In the genomic region with DNA sequence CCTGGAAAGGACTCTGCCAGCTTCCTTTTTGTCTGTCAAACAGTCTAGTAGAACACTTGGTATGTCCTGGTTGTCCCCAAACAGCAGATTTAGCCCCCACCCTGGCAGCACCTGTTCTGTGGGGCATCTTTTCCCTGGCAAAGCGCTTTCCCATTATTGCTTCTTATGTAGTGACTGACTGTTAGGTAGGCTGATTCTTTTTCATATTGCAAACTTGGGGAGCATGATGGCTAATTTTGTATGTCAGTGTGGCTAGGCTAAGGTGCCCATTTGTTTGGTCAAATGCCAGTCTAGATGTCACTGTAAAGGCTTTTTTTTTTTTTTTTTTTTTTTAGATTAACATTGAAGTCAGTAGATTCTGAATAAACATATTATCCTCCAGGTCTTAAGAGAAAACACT, we compare ENCODE assay signal across 27 cellular contexts.
"Had no signal": no experiment of that assay in that cellular context is flagged by ENCODE, and none has a peak within 500 bp of the region (broad histone marks: within the 10 kb centered on the region; RNA-seq: fewer than 3 reads in every experiment).

No MANE protein-coding gene starts in this region.

- H3K27ac Mint-ChIP-seq: stimulated activated effector memory CD8-positive, alpha-beta T cell treated with anti-CD3 and anti-CD28 coated beads, Interleukin-12 subunit alpha, Interleukin-12 subunit beta, amount 100 ng/mL, for 72 hours; stimulated activated memory B cell treated with anti-CD40 and anti-IgM and Interleukin-4, amounts not matched to agents 10 μg/mL and 1 μg/mL and 100 μg/mL, for 72 hours; stimulated activated naive B cell treated with anti-CD40 and anti-IgM and Interleukin-4, amounts not matched to agents 10 μg/mL and 1 μg/mL and 100 μg/mL, for 72 hours; stimulated activated naive CD8-positive, alpha-beta T cell treated with anti-CD3 and anti-CD28 coated beads, Interleukin-15, amount 100 ng/mL, for 72 hours; stimulated activated naive CD8-positive, alpha-beta T cell treated with anti-CD3 and anti-CD28 coated beads, Interleukin-15, Interleukin-2, amounts not matched to agents 100 ng/mL and 50 ng/mL, for 24 hours; type B pancreatic cell had no signal

- H3K4me3 Mint-ChIP-seq: stimulated activated effector memory CD8-positive, alpha-beta T cell treated with anti-CD3 and anti-CD28 coated beads, Interleukin-12 subunit alpha, Interleukin-12 subunit beta, amount 100 ng/mL, for 72 hours; stimulated activated memory B cell treated with anti-CD40 and anti-IgM and Interleukin-4, amounts not matched to agents 10 μg/mL and 1 μg/mL and 100 μg/mL, for 72 hours; stimulated activated naive B cell treated with anti-CD40 and anti-IgM and Interleukin-4, amounts not matched to agents 10 μg/mL and 1 μg/mL and 100 μg/mL, for 72 hours; stimulated activated naive CD8-positive, alpha-beta T cell treated with anti-CD3 and anti-CD28 coated beads, Interleukin-15, amount 100 ng/mL, for 72 hours; stimulated activated naive CD8-positive, alpha-beta T cell treated with anti-CD3 and anti-CD28 coated beads, Interleukin-15, Interleukin-2, amounts not matched to agents 100 ng/mL and 50 ng/mL, for 24 hours; type B pancreatic cell had no signal

- H3K4me1 Mint-ChIP-seq: stimulated activated effector memory CD8-positive, alpha-beta T cell treated with anti-CD3 and anti-CD28 coated beads, Interleukin-12 subunit alpha, Interleukin-12 subunit beta, amount 100 ng/mL, for 72 hours; stimulated activated memory B cell treated with anti-CD40 and anti-IgM and Interleukin-4, amounts not matched to agents 10 μg/mL and 1 μg/mL and 100 μg/mL, for 72 hours; stimulated activated naive B cell treated with anti-CD40 and anti-IgM and Interleukin-4, amounts not matched to agents 10 μg/mL and 1 μg/mL and 100 μg/mL, for 72 hours; stimulated activated naive CD8-positive, alpha-beta T cell treated with anti-CD3 and anti-CD28 coated beads, Interleukin-15, amount 100 ng/mL, for 72 hours had no signal

- H3K4me3 ChIP-seq: stomach, suprapubic skin, testis, thoracic aorta, thyroid gland, tibial artery, tibial nerve, transverse colon, upper lobe of left lung, upper lobe of right lung, uterus, vagina had no signal

- H3K9me3 Mint-ChIP-seq: stimulated activated effector memory CD8-positive, alpha-beta T cell treated with anti-CD3 and anti-CD28 coated beads, Interleukin-12 subunit alpha, Interleukin-12 subunit beta, amount 100 ng/mL, for 72 hours; stimulated activated memory B cell treated with anti-CD40 and anti-IgM and Interleukin-4, amounts not matched to agents 10 μg/mL and 1 μg/mL and 100 μg/mL, for 72 hours; stimulated activated naive B cell treated with anti-CD40 and anti-IgM and Interleukin-4, amounts not matched to agents 10 μg/mL and 1 μg/mL and 100 μg/mL, for 72 hours; stimulated activated naive CD8-positive, alpha-beta T cell treated with anti-CD3 and anti-CD28 coated beads, Interleukin-15, amount 100 ng/mL, for 72 hours; stimulated activated naive CD8-positive, alpha-beta T cell treated with anti-CD3 and anti-CD28 coated beads, Interleukin-15, Interleukin-2, amounts not matched to agents 100 ng/mL and 50 ng/mL, for 24 hours; type B pancreatic cell had no signal

- H3K27ac ChIP-seq: stomach, suprapubic skin, testis, thoracic aorta, thyroid gland, tibial artery, tibial nerve, transverse colon, upper lobe of left lung, upper lobe of right lung, uterus, vagina had no signal

- DNase-seq: stimulated activated CD4-positive, alpha-beta T cell treated with anti-CD3 and anti-CD28 coated beads, Interleukin-2, amount 100 ng/mL, for 48 hours; stimulated activated CD4-positive, alpha-beta T cell treated with anti-CD3 and anti-CD28 coated beads, Interleukin-4, amount 100 ng/mL, for 1 hour; stimulated activated CD4-positive, alpha-beta T cell treated with anti-CD3 and anti-CD28 coated beads, Interleukin-4, amount 100 ng/mL, for 24 hours; stimulated activated CD4-positive, alpha-beta T cell treated with anti-CD3 and anti-CD28 coated beads, Interleukin-4, amount 100 ng/mL, for 4 hours; stimulated activated CD8-positive, alpha-beta memory T cell treated with anti-CD3 and anti-CD28 coated beads, Interleukin-4, amount 100 ng/mL, for 48 hours; stimulated activated naive B cell treated with anti-CD40 and anti-IgM and Interleukin-4, amounts not matched to agents 10 μg/mL and 1 μg/mL and 100 μg/mL, for 72 hours; stimulated activated naive CD4-positive, alpha-beta T cell; stimulated activated naive CD4-positive, alpha-beta T cell treated with Interleukin-2 at 50 U/mL for 16 hours; stimulated activated naive CD8-positive, alpha-beta T cell treated with anti-CD3 and anti-CD28 coated beads, Interleukin-15, amount 100 ng/mL, for 72 hours; stimulated activated naive CD8-positive, alpha-beta T cell treated with anti-CD3 and anti-CD28 coated beads, Interleukin-15, Interleukin-2, amounts not matched to agents 100 U/mL and 50 U/mL, for 24 hours; stomach; testis; thyroid gland; tibial artery; transverse colon; trophoblast cell; upper lobe of left lung; upper lobe of right lung; uterus had no signal

- H3K9me3 ChIP-seq: stomach, suprapubic skin, testis, thoracic aorta, thyroid gland, tibial artery, tibial nerve, transverse colon, upper lobe of left lung, upper lobe of right lung, uterus, vagina had no signal

- H3K36me3 ChIP-seq: stomach, suprapubic skin, thoracic aorta, thyroid gland, tibial artery, tibial nerve, transverse colon, upper lobe of left lung, upper lobe of right lung, uterus, vagina had no signal

- H3K4me1 ChIP-seq: suprapubic skin, testis, thyroid gland, tibial artery, tibial nerve, transverse colon, upper lobe of left lung, upper lobe of right lung, uterus, vagina had no signal

- H3K27me3 Mint-ChIP-seq: stimulated activated naive CD8-positive, alpha-beta T cell treated with anti-CD3 and anti-CD28 coated beads, Interleukin-15, Interleukin-2, amounts not matched to agents 100 ng/mL and 50 ng/mL, for 24 hours; type B pancreatic cell had no signal

- H3K27me3 ChIP-seq: suprapubic skin, testis, thyroid gland, transverse colon, upper lobe of left lung, upper lobe of right lung, uterus, vagina had no signal

- ATAC-seq: stimulated activated effector memory CD8-positive, alpha-beta T cell treated with anti-CD3 and anti-CD28 coated beads, Interleukin-12 subunit alpha, Interleukin-12 subunit beta, amount 100 ng/mL, for 72 hours; stimulated activated memory B cell treated with anti-CD40 and anti-IgM and Interleukin-4, amounts not matched to agents 10 μg/mL and 1 μg/mL and 100 μg/mL, for 72 hours; stimulated activated naive B cell treated with anti-CD40 and anti-IgM and Interleukin-4, amounts not matched to agents 10 μg/mL and 1 μg/mL and 100 μg/mL, for 72 hours; stimulated activated naive CD8-positive, alpha-beta T cell treated with anti-CD3 and anti-CD28 coated beads, Interleukin-15, amount 100 ng/mL, for 72 hours; stimulated activated naive CD8-positive, alpha-beta T cell treated with anti-CD3 and anti-CD28 coated beads, Interleukin-15, Interleukin-2, amounts not matched to agents 100 U/mL and 50 U/mL, for 24 hours; upper lobe of right lung had no signal

- H3K36me3 Mint-ChIP-seq: stimulated activated effector memory CD8-positive, alpha-beta T cell treated with anti-CD3 and anti-CD28 coated beads, Interleukin-12 subunit alpha, Interleukin-12 subunit beta, amount 100 ng/mL, for 72 hours; stimulated activated memory B cell treated with anti-CD40 and anti-IgM and Interleukin-4, amounts not matched to agents 10 μg/mL and 1 μg/mL and 100 μg/mL, for 72 hours; stimulated activated naive B cell treated with anti-CD40 and anti-IgM and Interleukin-4, amounts not matched to agents 10 μg/mL and 1 μg/mL and 100 μg/mL, for 72 hours; type B pancreatic cell had no signal
